6 cellular contexts compared by ENCODE assay signal in the genomic region with DNA sequence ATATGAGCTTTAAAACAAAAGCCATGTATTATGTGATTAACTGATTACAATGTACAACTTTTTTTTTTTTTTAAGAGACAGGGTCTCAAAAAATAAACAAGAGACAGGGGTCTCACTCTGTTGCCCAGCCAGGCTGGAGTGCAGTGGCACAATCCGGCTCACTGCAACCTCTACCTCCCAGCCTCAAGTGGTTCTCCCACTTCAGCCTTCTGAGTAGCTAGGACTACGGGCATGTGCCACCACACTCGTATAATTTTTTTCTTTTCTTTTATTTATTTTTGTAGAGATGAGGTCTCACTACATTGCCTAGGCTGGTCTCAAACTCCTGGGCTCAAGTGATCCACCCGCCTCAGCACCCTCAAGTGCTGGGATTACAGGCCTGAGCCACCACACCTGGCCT.
"Had no signal": no experiment of that assay in that cellular context is flagged by ENCODE, and none has a peak within 500 bp of the region (broad histone marks: within the 10 kb centered on the region; RNA-seq: fewer than 3 reads in every experiment).

No MANE protein-coding gene starts in this region.

- DNase-seq: H9, HCEC 1CT, IMR-90, KG1 had no signal

- H3K4me3 ChIP-seq: GM23338, K562 had no signal
